In genomic region chr13:50104493-50104892, GRCh38 we compare ENCODE assay signal across 20 cellular contexts.
DNase-seq lines count a peak whose midpoint lies in the region; ATAC-seq and TF ChIP-seq lines count a peak whose summit lies in the region.
"Had no signal": no experiment of that assay in that cellular context is flagged by ENCODE, and none has a peak within 500 bp of the region (broad histone marks: within the 10 kb centered on the region; RNA-seq: fewer than 3 reads in every experiment).

No MANE protein-coding gene starts in this region.

- peak overlapping the region; percentile 35 for H3K27ac Mint-ChIP-seq in CD4-positive, alpha-beta T cell
- H3K27ac Mint-ChIP-seq: activated CD4-positive, alpha-beta T cell treated with anti-CD3 and anti-CD28 coated beads, Interleukin-2, amount 10 ng/mL, durations not matched to agents 7 days and 5 days; nephron progenitor cell had no signal

- no peaks in the 10 kb centered on the region for H3K27me3 ChIP-seq in CD4-positive, alpha-beta T cell (ENCODE audit: control insufficient read depth, insufficient read depth, low read length)
- no peaks in the 10 kb centered on the region for H3K27me3 ChIP-seq in osteoblast (ENCODE audit: insufficient read depth, low read length)
- H3K27me3 ChIP-seq in A673 (replicated peaks; ENCODE audit: insufficient read depth, low read depth, low read length, poor library complexity): no peaks in the 10 kb centered on the region
- H3K27me3 ChIP-seq: thyroid gland had no signal

- no peak overlapping the region for H3K4me3 Mint-ChIP-seq in CD4-positive, alpha-beta T cell
- H3K4me3 Mint-ChIP-seq: activated CD4-positive, alpha-beta T cell treated with anti-CD3 and anti-CD28 coated beads, Interleukin-2, amount 10 ng/mL, durations not matched to agents 7 days and 5 days; nephron progenitor cell had no signal

- H3K4me1 Mint-ChIP-seq in CD4-positive, alpha-beta T cell (ENCODE audit: low read depth): peaks cover 55% of the 10 kb centered on the region
- H3K4me1 Mint-ChIP-seq: nephron progenitor cell had no signal

- H3K27ac ChIP-seq in CD4-positive, alpha-beta T cell (ENCODE audit: low read depth, low read length): no peak overlapping the region
- H3K27ac ChIP-seq in osteoblast (ENCODE audit: low read depth, low read length) (no peak overlapping the region), A673 (ENCODE audit: low read depth, low read length, poor library complexity, severe bottlenecking) (no peak overlapping the region)
- H3K27ac ChIP-seq: thyroid gland had no signal

- H3K4me2 ChIP-seq in osteoblast (ENCODE audit: insufficient read depth, low read length): peak overlapping the region; percentile 28

- H3K36me3 Mint-ChIP-seq in CD4-positive, alpha-beta T cell (ENCODE audit: low read depth): no peaks in the 10 kb centered on the region

- CTCF ChIA-PET in CD4-positive, alpha-beta T cell (lab: Charles Lee): interaction anchor here (1.7 kb wide), 1 partner anchor 20 kb away, joined by 4 read pairs; no protein-coding TSS in a partner anchor
- CTCF ChIA-PET in A673 (lab: Charles Lee): no interaction called here

- no peaks in the 10 kb centered on the region for H3K9me3 ChIP-seq in CD4-positive, alpha-beta T cell (ENCODE audit: control insufficient read depth, low read length)
- no peaks in the 10 kb centered on the region for H3K9me3 ChIP-seq in osteoblast (ENCODE audit: low read depth, low read length)
- H3K9me3 ChIP-seq in A673 (ENCODE audit: low read depth, low read length, poor library complexity, severe bottlenecking): peaks cover 2% of the 10 kb centered on the region
- H3K9me3 ChIP-seq: thyroid gland had no signal

- peaks cover 70% of the 10 kb centered on the region for H3K79me2 ChIP-seq in osteoblast (ENCODE audit: insufficient read depth, low read length)

- H3K27me3 Mint-ChIP-seq in CD4-positive, alpha-beta T cell: no peaks in the 10 kb centered on the region
- H3K27me3 Mint-ChIP-seq: activated CD4-positive, alpha-beta T cell treated with anti-CD3 and anti-CD28 coated beads, Interleukin-2, amount 10 ng/mL, durations not matched to agents 7 days and 5 days had no signal

- H3K4me3 ChIP-seq in epithelial cell of esophagus (ENCODE audit: low read length): no peak overlapping the region
- no peak overlapping the region for H3K4me3 ChIP-seq in osteoblast (ENCODE audit: insufficient read depth, low read length)
- H3K4me3 ChIP-seq in A673 (ENCODE audit: low read depth, low read length, poor library complexity, severe bottlenecking): no peak overlapping the region
- H3K4me3 ChIP-seq: thyroid gland had no signal

- no peak overlapping the region for H2AFZ ChIP-seq in osteoblast (ENCODE audit: low read length)

- no peaks in the 10 kb centered on the region for H3K9me3 Mint-ChIP-seq in CD4-positive, alpha-beta T cell
- H3K9me3 Mint-ChIP-seq: activated CD4-positive, alpha-beta T cell treated with anti-CD3 and anti-CD28 coated beads, Interleukin-2, amount 10 ng/mL, durations not matched to agents 7 days and 5 days had no signal

- H3K36me3 ChIP-seq in osteoblast (ENCODE audit: insufficient read depth, low read length) (peaks cover 1% of the 10 kb centered on the region), A673 (ENCODE audit: insufficient read depth, low read length, poor library complexity, severe bottlenecking) (peaks cover under 1% of the 10 kb centered on the region)
- H3K36me3 ChIP-seq: thyroid gland had no signal

- no peak for ATAC-seq in CD4-positive, alpha-beta T cell (ENCODE audit: poor library complexity)
- no peak for ATAC-seq in HG03439 (IDR thresholded peaks at IDR 0.05; ENCODE audit: unreplicated experiment)
- ATAC-seq in Right ventricle myocardium inferior: no peak
- ATAC-seq: left cardiac atrium had no signal

- H4K20me1 ChIP-seq in osteoblast (ENCODE audit: insufficient read depth, low read length): peaks cover 9% of the 10 kb centered on the region

- no peak for TF ChIP-seq CTCF in CD4-positive, alpha-beta T cell (IDR thresholded peaks at IDR 0.05)
- TF ChIP-seq CTCF in epithelial cell of esophagus (IDR thresholded peaks at IDR 0.05; ENCODE audit: insufficient read depth, low read depth, low read length, missing control alignments) (no peak), osteoblast (IDR thresholded peaks at IDR 0.05; ENCODE audit: extremely low read depth, low read depth, low read length) (no peak), A673 (conservative IDR thresholded peaks at IDR 0.05; ENCODE audit: low read depth, low read length) (no peak)

- no TSS peak for BruUV-seq in A673 (replicated peaks; lab: Mats Ljungman, UMichigan)

- intact Hi-C loops in CD4-positive, alpha-beta T cell (cut with DNase I, micrococcal nuclease): no loop called here
- intact Hi-C loops in A673 (cut with micrococcal nuclease; ENCODE audit: unreplicated experiment) (no loop called here), Right ventricle myocardium inferior (cut with DNase I) (no loop called here)

- no peak for DNase-seq in CD4-positive, alpha-beta T cell
- DNase-seq in NCI-H226 (peak; percentile 22), epithelial cell of esophagus (ENCODE audit: low read depth) (peak; percentile 83), osteoblast (ENCODE audit: insufficient read length, low spot score, missing footprints) (peak; percentile 57), A673 (ENCODE audit: low spot score) (no peak), Right ventricle myocardium inferior (ENCODE audit: missing footprints) (no peak)
- DNase-seq: activated CD4-positive, alpha-beta T cell treated with anti-CD3 and anti-CD28 coated beads, Interleukin-2, amount 10 ng/mL, durations not matched to agents 7 days and 5 days; activated CD8-positive, alpha-beta memory T cell treated with anti-CD3 and anti-CD28 coated beads, Interleukin-2, amount 50 U/mL, for 48 hours; activated effector memory CD4-positive, alpha-beta T cell treated with Interleukin-2 at 50 U/mL for 16 hours; AML-193; caudate nucleus; left cardiac atrium; NCI-H1105; NCI-H2081 treated with DMSO at 0.1 percent for 48 hours; NCI-H524; nephron progenitor cell; stimulated activated CD4-positive, alpha-beta T cell treated with anti-CD3 and anti-CD28 coated beads, Interleukin-1b, Interleukin-23, amount 100 ng/mL, for 48 hours; stimulated activated naive CD4-positive, alpha-beta T cell treated with Interleukin-2 at 50 U/mL for 16 hours; thyroid gland had no signal

- peaks cover 17% of the 10 kb centered on the region for H3K4me1 ChIP-seq in osteoblast (ENCODE audit: insufficient read depth, low read length)
- H3K4me1 ChIP-seq in A673 (ENCODE audit: insufficient read depth, low read length, poor library complexity, severe bottlenecking): peaks cover 22% of the 10 kb centered on the region

- POLR2A ChIA-PET in CD4-positive, alpha-beta T cell (lab: Charles Lee): interaction anchor here (0.8 to 4.7 kb wide), 2 partner anchors 11 to 20 kb away, joined by 3 to 25 read pairs; no protein-coding TSS in a partner anchor
- POLR2A ChIA-PET in A673 (lab: Charles Lee; ENCODE audit: low non-redundant PET): no interaction called here

Comparison
In these comparisons a context has a peak if more than half of its experiments do, and no peak if none do; other contexts are left out.
1. DNase-seq: peak in NCI-H226 (single experiment), epithelial cell of esophagus (single experiment) and osteoblast (single experiment); none in CD4-positive, alpha-beta T cell (0 of 10), A673 (single experiment) and Right ventricle myocardium inferior (single experiment).